ENCODE assay signal across 7 cellular contexts in genomic region chr17:8150194-8151119, GRCh38. TPM values are rescaled to one million over a fixed set of nuclear protein-coding genes. Genes with fewer than 3 reads are reported as not detected.
DNase-seq lines count a peak whose midpoint lies in the region; ATAC-seq and TF ChIP-seq lines count a peak whose summit lies in the region.
"Had no signal": no experiment of that assay in that cellular context is flagged by ENCODE, and none has a peak within 500 bp of the region (broad histone marks: within the 10 kb centered on the region; RNA-seq: fewer than 3 reads in every experiment).

No MANE protein-coding gene starts in this region.

- H3K27ac ChIP-seq in SU-DHL-6 (ENCODE audit: low read depth, low read length) (peak overlapping the region; percentile 38), mesodermal cell (ENCODE audit: low read depth, low read length, severe bottlenecking) (peak overlapping the region; percentile 41)

- no peak for TF ChIP-seq CTCF in Caco-2 (IDR thresholded peaks at IDR 0.05; ENCODE audit: insufficient read depth in 1 of 2, low read depth in 1 of 2, low read length in 1 of 2, severe bottlenecking in 1 of 2, unreplicated experiment in 1 of 2)
- no peak for TF ChIP-seq CTCF in SU-DHL-6 (IDR thresholded peaks at IDR 0.05; ENCODE audit: insufficient read depth, low read length, poor library complexity, severe bottlenecking)

- ATAC-seq in HG03565 (IDR thresholded peaks at IDR 0.05; ENCODE audit: unreplicated experiment) (no peak), GM19023 (IDR thresholded peaks at IDR 0.05; ENCODE audit: unreplicated experiment) (no peak)

- H3K27ac Mint-ChIP-seq in Caco-2 (ENCODE audit: unreplicated experiment): no peak overlapping the region

- 0 out of 2 replicates have a peak, but pooled peaks cover 3% of the 10 kb centered on the region for H3F3A ChIP-seq in SU-DHL-6 (ENCODE audit: insufficient read depth)

- DNase-seq in Caco-2 (no peak), NCI-H2171 (lab: John Stamatoyannopoulos, UW) (no peak)

- H2AFZ ChIP-seq in SU-DHL-6 (ENCODE audit: low read depth, low read length, severe bottlenecking): no peak overlapping the region

- H3K79me2 ChIP-seq in SU-DHL-6 (ENCODE audit: insufficient read depth, low read length): peaks cover 5% of the 10 kb centered on the region; the same call in 1 of the 2 replicates

- peaks cover 21% of the 10 kb centered on the region for H3K4me1 Mint-ChIP-seq in Caco-2 (ENCODE audit: low read depth, unreplicated experiment)

- peaks cover 22% of the 10 kb centered on the region for H3K36me3 Mint-ChIP-seq in Caco-2 (ENCODE audit: insufficient read depth, unreplicated experiment)

- H3K27me3 Mint-ChIP-seq in Caco-2 (ENCODE audit: insufficient read depth, unreplicated experiment): no peaks in the 10 kb centered on the region

- H3K9me3 ChIP-seq in Caco-2 (no peaks in the 10 kb centered on the region), SU-DHL-6 (ENCODE audit: insufficient read depth, low read length) (no peaks in the 10 kb centered on the region), mesodermal cell (ENCODE audit: control insufficient read depth, low read length) (no peaks in the 10 kb centered on the region)

- 86 to 95% methylated on average over 12 to 15 of the region's 18 CpGs for WGBS in mesodermal cell (ENCODE audit: insufficient coverage in 2 of 2), 2 experiments

- H3K4me1 ChIP-seq in Caco-2: peaks cover 17% of the 10 kb centered on the region
- peaks cover 31% of the 10 kb centered on the region for H3K4me1 ChIP-seq in mesodermal cell (ENCODE audit: control insufficient read depth, insufficient read depth, low read length, poor library complexity, severe bottlenecking)

- no peaks in the 10 kb centered on the region for H3K9me2 ChIP-seq in SU-DHL-6 (replicated peaks; ENCODE audit: insufficient read depth, low read length)

- H3K4me2 ChIP-seq in SU-DHL-6 (ENCODE audit: low read depth, low read length, poor library complexity, severe bottlenecking): peak overlapping the region; percentile 67

- no peaks in the 10 kb centered on the region for H4K20me1 ChIP-seq in SU-DHL-6 (ENCODE audit: low read depth, low read length)

- POLR2A ChIA-PET in Caco-2 (lab: Charles Lee): no interaction called here

- no peaks in the 10 kb centered on the region for H3K9me3 Mint-ChIP-seq in Caco-2 (ENCODE audit: unreplicated experiment)

- H3K4me3 ChIP-seq in Caco-2 (ENCODE audit: low read depth, low read length): no peak overlapping the region
- peak overlapping the region; percentile 62 for H3K4me3 ChIP-seq in SU-DHL-6 (ENCODE audit: insufficient read depth, low read length, poor library complexity, severe bottlenecking)
- peak overlapping the region; percentile 70 for H3K4me3 ChIP-seq in mesodermal cell (ENCODE audit: extremely low read depth, insufficient read depth, low read length, poor library complexity, severe bottlenecking)

- H3K4me3 Mint-ChIP-seq in Caco-2 (ENCODE audit: unreplicated experiment): peak overlapping the region; percentile 27

- CTCF ChIA-PET in Caco-2 (lab: Charles Lee): no interaction called here

- H3K36me3 ChIP-seq in Caco-2 (ENCODE audit: control insufficient read depth, insufficient read depth, low read length) (no peaks in the 10 kb centered on the region), SU-DHL-6 (ENCODE audit: low read length) (no peaks in the 10 kb centered on the region), mesodermal cell (ENCODE audit: control insufficient read depth, insufficient read depth, low read length) (peaks cover 49% of the 10 kb centered on the region)

- H3K9ac ChIP-seq in SU-DHL-6 (ENCODE audit: low read length): 0 out of 2 replicates have a peak overlapping the region, but pooled peaks have one; percentile 12

- no TSS peak for BruUV-seq in Caco-2 (replicated peaks; lab: Mats Ljungman, UMichigan)

- intact Hi-C loops in Caco-2 (cut with micrococcal nuclease; ENCODE audit: unreplicated experiment): no loop called here

- no peaks in the 10 kb centered on the region for H3K27me3 ChIP-seq in Caco-2 (replicated peaks; ENCODE audit: control insufficient read depth, insufficient read depth, low read length)
- no peaks in the 10 kb centered on the region for H3K27me3 ChIP-seq in SU-DHL-6 (ENCODE audit: low read length)

RNA-seq across cellular contexts. Expression of gene PER1, which starts 1.7 kb away (rescaled TPM):
- 10.6 and 10.8 TPM in 2 replicates for total RNA-seq in Caco-2 (2022)
- polyA plus RNA-seq in mesodermal cell (2013, experiment 1 of 2): 34.6 TPM
- 26.0 TPM for polyA plus RNA-seq in mesodermal cell (2013, experiment 2 of 2)

RNA-seq across cellular contexts. Expression of gene VAMP2, which starts 12.3 kb away (rescaled TPM):
- 10.5 and 12.2 TPM in 2 replicates for total RNA-seq in Caco-2 (2022)
- 30.2 TPM for polyA plus RNA-seq in mesodermal cell (2013, experiment 1 of 2)
- 27.0 TPM for polyA plus RNA-seq in mesodermal cell (2013, experiment 2 of 2)

RNA-seq across cellular contexts. Expression of gene TMEM107, which starts 25.7 kb away (rescaled TPM):
- total RNA-seq in Caco-2 (2022): 5.4 TPM in 2 replicates
- 36.8 TPM for polyA plus RNA-seq in mesodermal cell (2013, experiment 1 of 2)
- 40.6 TPM for polyA plus RNA-seq in mesodermal cell (2013, experiment 2 of 2)

RNA-seq across cellular contexts. Expression of gene HES7, which starts 26.6 kb away (rescaled TPM):
- total RNA-seq in Caco-2 (2022): not detected in 2 replicates
- 0.85 TPM for polyA plus RNA-seq in mesodermal cell (2013, experiment 1 of 2)
- polyA plus RNA-seq in mesodermal cell (2013, experiment 2 of 2): 0.25 TPM

RNA-seq across cellular contexts. Expression of gene ALOXE3, which starts 32.1 kb away (rescaled TPM):
- total RNA-seq in Caco-2 (2022): not detected in 2 replicates
- not detected for polyA plus RNA-seq in mesodermal cell (2013, experiment 1 of 2)
- polyA plus RNA-seq in mesodermal cell (2013, experiment 2 of 2): not detected
- total RNA-seq: dermis microvascular lymphatic vessel endothelial cell had no signal
